24 cellular contexts compared by ENCODE assay signal in the genomic region with DNA sequence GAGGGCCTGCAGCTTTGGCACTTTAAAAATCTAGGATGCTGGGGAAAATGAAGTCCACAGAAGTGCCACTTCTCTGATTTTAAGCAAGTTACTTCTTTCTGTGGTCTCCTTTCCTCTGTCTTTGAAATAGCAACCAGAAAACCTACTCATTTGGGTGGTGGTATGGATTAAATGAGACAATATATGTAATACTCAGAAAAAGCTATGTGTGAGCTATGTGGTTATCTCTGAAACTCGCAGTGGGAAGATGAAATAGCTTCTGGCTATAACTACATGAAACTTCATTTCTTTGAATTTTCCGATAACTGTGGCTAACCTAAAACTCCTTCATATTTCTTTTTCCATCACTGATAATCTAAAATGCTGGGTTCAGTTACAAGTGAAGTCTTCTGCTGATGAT.
"Had no signal": no experiment of that assay in that cellular context is flagged by ENCODE, and none has a peak within 500 bp of the region (broad histone marks: within the 10 kb centered on the region; RNA-seq: fewer than 3 reads in every experiment).

No MANE protein-coding gene starts in this region.

- ATAC-seq: natural killer cell; right lobe of liver; stimulated activated naive B cell treated with anti-CD40 and anti-IgM and Interleukin-4, amounts not matched to agents 10 μg/mL and 1 μg/mL and 100 μg/mL, for 72 hours had no signal

- DNase-seq: islet precursor cell; left ventricle myocardium inferior; mesendoderm; naive B cell; natural killer cell; nephron progenitor cell; ovary; right lobe of liver; stimulated activated CD4-positive, alpha-beta T cell treated with anti-CD3 and anti-CD28 coated beads, Interleukin-1b, Interleukin-23, amount 100 ng/mL, for 48 hours; stimulated activated CD4-positive, alpha-beta T cell treated with anti-CD3 and anti-CD28 coated beads, Interleukin-2, amount 100 ng/mL, for 48 hours; stimulated activated CD4-positive, alpha-beta T cell treated with anti-CD3 and anti-CD28 coated beads, Interleukin-4, amount 100 ng/mL, for 4 hours; stimulated activated CD8-positive, alpha-beta memory T cell treated with anti-CD3 and anti-CD28 coated beads, Interleukin-4, amount 100 ng/mL, for 48 hours; stimulated activated naive B cell treated with anti-CD40 and anti-IgM and Interleukin-4, amounts not matched to agents 10 μg/mL and 1 μg/mL and 100 μg/mL, for 72 hours; substantia nigra; uterus had no signal

- H3K27ac ChIP-seq: hepatocyte, left ventricle myocardium inferior, neural progenitor cell, neutrophil, ovary, right atrium auricular region, right lobe of liver, tibial nerve, uterus had no signal

- H3K27ac Mint-ChIP-seq: mesothelial cell of epicardium; naive B cell; natural killer cell; nephron progenitor cell; neural progenitor cell; progenitor cell of endocrine pancreas; stimulated activated naive B cell treated with anti-CD40 and anti-IgM and Interleukin-4, amounts not matched to agents 10 μg/mL and 1 μg/mL and 100 μg/mL, for 72 hours; stimulated activated naive CD8-positive, alpha-beta T cell treated with anti-CD3 and anti-CD28 coated beads, Interleukin-15, Interleukin-2, amounts not matched to agents 100 ng/mL and 50 ng/mL, for 24 hours; type B pancreatic cell had no signal

- H3K4me1 Mint-ChIP-seq: mesothelial cell of epicardium; naive B cell; natural killer cell; nephron progenitor cell; neural progenitor cell; stimulated activated naive B cell treated with anti-CD40 and anti-IgM and Interleukin-4, amounts not matched to agents 10 μg/mL and 1 μg/mL and 100 μg/mL, for 72 hours had no signal

- H3K36me3 Mint-ChIP-seq: mesothelial cell of epicardium; naive B cell; natural killer cell; neural progenitor cell; stimulated activated naive B cell treated with anti-CD40 and anti-IgM and Interleukin-4, amounts not matched to agents 10 μg/mL and 1 μg/mL and 100 μg/mL, for 72 hours; type B pancreatic cell had no signal

- H3K27me3 ChIP-seq: hepatocyte, neural progenitor cell, neutrophil, ovary, right atrium auricular region, right lobe of liver, tibial nerve, uterus had no signal

- H3K4me3 Mint-ChIP-seq: mesothelial cell of epicardium; naive B cell; natural killer cell; nephron progenitor cell; neural progenitor cell; stimulated activated naive B cell treated with anti-CD40 and anti-IgM and Interleukin-4, amounts not matched to agents 10 μg/mL and 1 μg/mL and 100 μg/mL, for 72 hours; stimulated activated naive CD8-positive, alpha-beta T cell treated with anti-CD3 and anti-CD28 coated beads, Interleukin-15, Interleukin-2, amounts not matched to agents 100 ng/mL and 50 ng/mL, for 24 hours; type B pancreatic cell had no signal

- H3K9me3 ChIP-seq: left ventricle myocardium inferior, neutrophil, ovary, right atrium auricular region, right lobe of liver, tibial nerve, uterus had no signal

- H3K9me3 Mint-ChIP-seq: nephron progenitor cell; neural progenitor cell; stimulated activated naive B cell treated with anti-CD40 and anti-IgM and Interleukin-4, amounts not matched to agents 10 μg/mL and 1 μg/mL and 100 μg/mL, for 72 hours; type B pancreatic cell had no signal
